ENCODE assay signal across 39 cellular contexts in the genomic region with DNA sequence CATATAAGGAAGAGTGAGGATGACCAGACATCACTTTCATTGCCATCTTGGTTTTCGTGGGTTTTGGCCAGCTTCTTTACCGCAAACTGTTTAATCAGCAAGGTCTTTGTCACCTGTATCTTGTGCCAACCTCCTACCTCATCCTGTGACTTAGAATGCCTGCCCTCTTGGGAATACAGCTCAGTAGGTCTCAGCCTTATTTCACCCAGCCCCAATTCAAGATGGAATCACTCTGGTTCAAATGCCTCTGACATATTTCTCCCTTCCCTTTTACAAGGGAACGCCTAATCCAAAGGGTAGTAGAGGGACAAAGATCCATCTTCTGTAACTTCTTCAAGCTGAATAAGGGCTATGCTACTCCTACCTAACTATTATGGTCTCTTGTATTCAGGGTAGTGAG.
"Had no signal": no experiment of that assay in that cellular context is flagged by ENCODE, and none has a peak within 500 bp of the region (broad histone marks: within the 10 kb centered on the region; RNA-seq: fewer than 3 reads in every experiment).

No MANE protein-coding gene starts in this region.

- DNase-seq: activated effector memory CD4-positive, alpha-beta T cell treated with anti-CD3 and anti-CD28 coated beads, Interleukin-2, amount 50 U/mL, for 16 hours; activated effector memory CD4-positive, alpha-beta T cell treated with Interleukin-2 at 50 U/mL for 16 hours; activated gamma-delta T cell; activated gamma-delta T cell treated with Interleukin-2 at 50 U/mL for 16 hours; activated naive CD4-positive, alpha-beta T cell; activated naive CD4-positive, alpha-beta T cell treated with anti-CD3 and anti-CD28 coated beads for 36 hours; activated naive CD4-positive, alpha-beta T cell treated with anti-CD3 and anti-CD28 coated beads, Interleukin-2, amount 10 ng/mL, durations not matched to agents 7 days and 5 days; activated naive CD4-positive, alpha-beta T cell treated with anti-CD3 and anti-CD28 coated beads, Interleukin-2, amount 50 U/mL, for 16 hours; activated naive CD4-positive, alpha-beta T cell treated with Interleukin-2 at 50 U/mL for 16 hours; activated naive CD8-positive, alpha-beta T cell treated with anti-CD3 and anti-CD28 coated beads for 36 hours; activated naive CD8-positive, alpha-beta T cell treated with anti-CD3 and anti-CD28 coated beads, Interleukin-2, amount 10 ng/mL, durations not matched to agents 7 days and 5 days; activated naive CD8-positive, alpha-beta T cell treated with anti-CD3 and anti-CD28 coated beads, Interleukin-2, amount 50 U/mL, for 24 hours; activated T-cell treated with anti-CD3 and anti-CD28 coated beads, Interleukin-2, amount 50 U/mL, for 24 hours; activated T-cell treated with anti-CD3 and anti-CD28 coated beads, Interleukin-2, amount 50 U/mL, for 4 hours; activated T-cell treated with anti-CD3 and anti-CD28 coated beads, Interleukin-2, amount 50 U/mL, for 48 hours; activated T-cell treated with anti-CD3 and anti-CD28 coated beads, Interleukin-2, amount 50 U/mL, for 72 hours; adrenal gland; amniotic stem cell; amygdala; anterior cingulate cortex; aorta; body of pancreas; brain microvascular endothelial cell; caudate nucleus; central memory CD4-positive, alpha-beta T cell; cerebellar nuclear complex had no signal

- H3K27ac Mint-ChIP-seq: activated naive CD4-positive, alpha-beta T cell treated with anti-CD3 and anti-CD28 coated beads for 36 hours; activated naive CD4-positive, alpha-beta T cell treated with anti-CD3 and anti-CD28 coated beads, Interleukin-2, amount 10 ng/mL, durations not matched to agents 7 days and 5 days; activated naive CD4-positive, alpha-beta T cell treated with anti-CD3 and anti-CD28 coated beads, Interleukin-2, amount 50 U/mL, for 24 hours; activated naive CD4-positive, alpha-beta T cell treated with anti-CD3 and anti-CD28 coated beads, Interleukin-2, amount 50 U/mL, for 72 hours; activated naive CD8-positive, alpha-beta T cell; activated naive CD8-positive, alpha-beta T cell treated with anti-CD3 and anti-CD28 coated beads for 36 hours; activated naive CD8-positive, alpha-beta T cell treated with anti-CD3 and anti-CD28 coated beads, Interleukin-2, amount 10 ng/mL, durations not matched to agents 7 days and 5 days; activated naive CD8-positive, alpha-beta T cell treated with anti-CD3 and anti-CD28 coated beads, Interleukin-2, amount 50 U/mL, for 24 hours; activated T-cell treated with anti-CD3 and anti-CD28 coated beads, Interleukin-2, amount 50 U/mL, for 24 hours; activated T-helper 17 cell treated with anti-CD3 and anti-CD28 coated beads, Interleukin-2, amount 50 U/mL, for 72 hours; activated T-helper 2 cell treated with anti-CD3 and anti-CD28 coated beads, Interferon-gamma antibody, Interleukin-2, Interleukin-4, amounts not matched to agents 10 μg/mL and 5 μg/mL and 100 μg/mL, durations not matched to agents 14 hours and 24 hours and 36 hours; brain had no signal

- H3K36me3 ChIP-seq: adrenal gland, ascending aorta, brain microvascular endothelial cell, breast epithelium, cardiac muscle cell had no signal

- FAIRE-seq: astrocyte, bronchial epithelial cell, colon had no signal

- H3K4me1 ChIP-seq: breast epithelium had no signal

- H3K9me3 Mint-ChIP-seq: activated naive CD4-positive, alpha-beta T cell treated with anti-CD3 and anti-CD28 coated beads, Interleukin-2, amount 50 U/mL, for 24 hours; activated T-cell treated with anti-CD3 and anti-CD28 coated beads, Interleukin-2, amount 50 U/mL, for 4 hours; activated T-helper 17 cell treated with anti-CD3 and anti-CD28 coated beads, Interleukin-2, amount 50 U/mL, for 72 hours; central memory CD8-positive, alpha-beta T cell had no signal

- ATAC-seq: activated naive CD4-positive, alpha-beta T cell treated with anti-CD3 and anti-CD28 coated beads, Interleukin-2, amount 50 U/mL, for 72 hours; activated naive CD8-positive, alpha-beta T cell treated with anti-CD3 and anti-CD28 coated beads, Interleukin-2, amount 50 U/mL, for 24 hours; activated T-cell treated with anti-CD3 and anti-CD28 coated beads, Interleukin-2, amount 50 U/mL, for 4 hours; activated T-cell treated with anti-CD3 and anti-CD28 coated beads, Interleukin-2, amount 50 U/mL, for 72 hours; activated T-helper 17 cell treated with anti-CD3 and anti-CD28 coated beads, Interleukin-2, amount 50 U/mL, for 72 hours; body of pancreas had no signal

- H3K36me3 Mint-ChIP-seq: activated naive CD4-positive, alpha-beta T cell treated with anti-CD3 and anti-CD28 coated beads, Interleukin-2, amount 10 ng/mL, durations not matched to agents 7 days and 5 days; activated naive CD8-positive, alpha-beta T cell; activated naive CD8-positive, alpha-beta T cell treated with anti-CD3 and anti-CD28 coated beads for 36 hours; brain had no signal

- H3K4me3 Mint-ChIP-seq: activated naive CD4-positive, alpha-beta T cell treated with anti-CD3 and anti-CD28 coated beads for 36 hours; activated naive CD4-positive, alpha-beta T cell treated with anti-CD3 and anti-CD28 coated beads, Interleukin-2, amount 10 ng/mL, durations not matched to agents 7 days and 5 days; activated naive CD4-positive, alpha-beta T cell treated with anti-CD3 and anti-CD28 coated beads, Interleukin-2, amount 50 U/mL, for 24 hours; activated naive CD8-positive, alpha-beta T cell; activated naive CD8-positive, alpha-beta T cell treated with anti-CD3 and anti-CD28 coated beads for 36 hours; activated naive CD8-positive, alpha-beta T cell treated with anti-CD3 and anti-CD28 coated beads, Interleukin-2, amount 10 ng/mL, durations not matched to agents 7 days and 5 days; activated naive CD8-positive, alpha-beta T cell treated with anti-CD3 and anti-CD28 coated beads, Interleukin-2, amount 50 U/mL, for 24 hours; activated T-cell treated with anti-CD3 and anti-CD28 coated beads, Interleukin-2, amount 50 U/mL, for 24 hours; activated T-cell treated with anti-CD3 and anti-CD28 coated beads, Interleukin-2, amount 50 U/mL, for 4 hours; activated T-cell treated with anti-CD3 and anti-CD28 coated beads, Interleukin-2, amount 50 U/mL, for 72 hours; activated T-helper 17 cell treated with anti-CD3 and anti-CD28 coated beads, Interleukin-2, amount 50 U/mL, for 72 hours; brain; central memory CD8-positive, alpha-beta T cell had no signal

- H3K9me3 ChIP-seq: adrenal gland, ascending aorta, body of pancreas had no signal

- H3K27me3 ChIP-seq: adrenal gland, ascending aorta, body of pancreas, brain microvascular endothelial cell had no signal

- H3K27ac ChIP-seq: adrenal gland, ascending aorta, body of pancreas, brain microvascular endothelial cell, breast epithelium, cardiac muscle cell had no signal

- H3K4me3 ChIP-seq: adrenal gland, ascending aorta, body of pancreas, breast epithelium, cardiac muscle cell had no signal
